In the genomic region with DNA sequence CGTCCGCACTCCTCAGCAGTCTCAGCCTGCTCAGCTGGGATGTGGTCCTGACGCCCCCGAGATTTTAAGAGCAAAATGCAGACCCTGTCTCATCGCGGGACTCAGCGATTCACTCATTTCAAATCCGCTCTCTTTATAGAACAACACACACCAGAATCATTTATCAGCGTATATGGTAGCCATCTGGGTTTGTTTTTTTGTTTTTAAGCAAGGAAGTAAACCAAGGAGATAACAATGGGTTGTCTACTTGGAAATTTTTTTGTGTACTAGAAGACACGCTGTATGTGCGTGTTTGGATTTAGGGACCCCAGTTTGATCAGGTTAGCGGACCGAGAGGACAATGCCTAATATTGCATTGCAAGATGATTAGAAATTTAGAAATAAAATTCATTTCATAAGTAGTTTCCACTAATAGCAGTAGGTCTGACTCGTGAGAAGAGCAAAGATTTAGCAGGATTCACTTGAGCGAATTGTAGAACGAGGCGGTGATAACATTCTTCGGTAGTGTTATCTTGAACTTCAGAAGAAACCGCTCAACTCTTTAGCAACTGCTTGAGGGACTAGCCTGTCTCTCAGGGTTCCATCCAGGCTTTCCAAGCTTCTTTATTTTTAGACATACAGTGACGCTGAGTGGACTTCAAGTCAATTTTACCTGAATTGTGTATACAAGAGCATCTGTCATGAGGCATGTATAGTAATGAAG, we compare ENCODE assay signal across 8 cellular contexts.
DNase-seq lines count a peak whose midpoint lies in the region; ATAC-seq and TF ChIP-seq lines count a peak whose summit lies in the region.

No MANE protein-coding gene starts in this region.

- intact Hi-C loops in posterior cingulate gyrus (cut with DNase I) = loop anchor here (1.0 to 10.0 kb wide), 2 partner anchors 129 to 439 kb away; partner anchors contain the start of genes APP and MRPL39

- peak overlapping the region; percentile 100 for H3K27ac Mint-ChIP-seq in nephron

- no peaks in the 10 kb centered on the region for H3K27me3 Mint-ChIP-seq in nephron (ENCODE audit: low read depth)

- TF ChIP-seq CTCF in RWPE2 (IDR thresholded peaks at IDR 0.05; ENCODE audit: poor library complexity, severe bottlenecking) = no peak
- TF ChIP-seq CTCF in nephron (IDR thresholded peaks at IDR 0.05; ENCODE audit: unreplicated experiment in 3 of 3) = no peak

- H3K36me3 Mint-ChIP-seq in nephron (ENCODE audit: low read depth) = no peaks in the 10 kb centered on the region

- H3K9ac ChIP-seq in BLaER1 treated with 17β-estradiol and CSF1 and Interleukin-3, amounts not matched to agents 10 nM and 100 nM = peak overlapping the region; percentile 99 to 100 (median 100)
- H3K9ac ChIP-seq in endocrine pancreas (ENCODE audit: control insufficient read depth, insufficient read depth, low read length) = peak overlapping the region; percentile 87

- peaks cover 22 to 53% (median 32%) of the 10 kb centered on the region in 11 experiments; a peak in 18 of 22 replicates for H4K20me1 ChIP-seq in BLaER1 treated with 17β-estradiol and CSF1 and Interleukin-3, amounts not matched to agents 10 nM and 100 nM

- peaks cover 10 to 35% (median 23%) of the 10 kb centered on the region in 11 experiments; a peak in 19 of 22 replicates for H3K36me3 ChIP-seq in BLaER1 treated with 17β-estradiol and CSF1 and Interleukin-3, amounts not matched to agents 10 nM and 100 nM
- H3K36me3 ChIP-seq in RWPE2 (ENCODE audit: low read depth) = peaks cover 7% of the 10 kb centered on the region; the same call in 1 of the 2 replicates
- no peaks in the 10 kb centered on the region for H3K36me3 ChIP-seq in endocrine pancreas (ENCODE audit: control insufficient read depth, insufficient read depth, low read length)

- H3K9me3 Mint-ChIP-seq in nephron = no peaks in the 10 kb centered on the region

- peak overlapping the region; percentile 72 to 93 (median 88) for H3K4me2 ChIP-seq in BLaER1 treated with 17β-estradiol and CSF1 and Interleukin-3, amounts not matched to agents 10 nM and 100 nM

- ATAC-seq in GM18868 (IDR thresholded peaks at IDR 0.05; ENCODE audit: unreplicated experiment) (peak; percentile 12), HG03103 (IDR thresholded peaks at IDR 0.05; ENCODE audit: low read depth, unreplicated experiment) (peak; percentile 12), RWPE2 (ENCODE audit: low read depth) (peak; percentile 5; the same call in 1 of the 3 replicates)

- H3K4me3 ChIP-seq in BLaER1 treated with 17β-estradiol and CSF1 and Interleukin-3, amounts not matched to agents 10 nM and 100 nM = peak overlapping the region; percentile 80 to 96 (median 89)
- H3K4me3 ChIP-seq in RWPE2 (ENCODE audit: severe bottlenecking) = peak overlapping the region; percentile 96
- peak overlapping the region; percentile 92 for H3K4me3 ChIP-seq in endocrine pancreas (ENCODE audit: control insufficient read depth, insufficient read depth, low read length)

- DNase-seq in RWPE2 (ENCODE audit: low spot score) (no peak), posterior cingulate gyrus (no peak), HPDE6-E6E7 (ENCODE audit: extremely low spot score) (no peak)

- H3K4me3 Mint-ChIP-seq in nephron = peak overlapping the region; percentile 96 to 99 (median 97)

- H3K27me3 ChIP-seq in BLaER1 treated with 17β-estradiol and CSF1 and Interleukin-3, amounts not matched to agents 10 nM and 100 nM = no peaks in the 10 kb centered on the region
- H3K27me3 ChIP-seq in RWPE2 (ENCODE audit: insufficient read depth, poor library complexity, severe bottlenecking) (no peaks in the 10 kb centered on the region), endocrine pancreas (ENCODE audit: control insufficient read depth, insufficient read depth, low read length) (no peaks in the 10 kb centered on the region)

- H3K4me1 Mint-ChIP-seq in nephron = peaks cover 38% of the 10 kb centered on the region

- peaks cover 34 to 52% (median 40%) of the 10 kb centered on the region in 10 experiments for H3K4me1 ChIP-seq in BLaER1 treated with 17β-estradiol and CSF1 and Interleukin-3, amounts not matched to agents 10 nM and 100 nM
- H3K4me1 ChIP-seq in RWPE2 (ENCODE audit: insufficient read depth, poor library complexity, severe bottlenecking) = no peaks in the 10 kb centered on the region
- peaks cover 14% of the 10 kb centered on the region for H3K4me1 ChIP-seq in endocrine pancreas (ENCODE audit: control insufficient read depth, insufficient read depth, low read length)

- peak overlapping the region; percentile 99 to 100 (median 100) for H3K27ac ChIP-seq in BLaER1 treated with 17β-estradiol and CSF1 and Interleukin-3, amounts not matched to agents 10 nM and 100 nM
- H3K27ac ChIP-seq in RWPE2 (ENCODE audit: poor library complexity, severe bottlenecking) = peak overlapping the region; percentile 90

- H3K9me3 ChIP-seq in BLaER1 treated with 17β-estradiol and CSF1 and Interleukin-3, amounts not matched to agents 10 nM and 100 nM (replicated peaks in 1 of 11) = no peaks in the 10 kb centered on the region
- no peaks in the 10 kb centered on the region for H3K9me3 ChIP-seq in RWPE2 (ENCODE audit: severe bottlenecking)
- H3K9me3 ChIP-seq in endocrine pancreas (ENCODE audit: control insufficient read depth, low read length) = no peaks in the 10 kb centered on the region
